Comparison of ENCODE assay signal across 1 cellular context in the genomic region with DNA sequence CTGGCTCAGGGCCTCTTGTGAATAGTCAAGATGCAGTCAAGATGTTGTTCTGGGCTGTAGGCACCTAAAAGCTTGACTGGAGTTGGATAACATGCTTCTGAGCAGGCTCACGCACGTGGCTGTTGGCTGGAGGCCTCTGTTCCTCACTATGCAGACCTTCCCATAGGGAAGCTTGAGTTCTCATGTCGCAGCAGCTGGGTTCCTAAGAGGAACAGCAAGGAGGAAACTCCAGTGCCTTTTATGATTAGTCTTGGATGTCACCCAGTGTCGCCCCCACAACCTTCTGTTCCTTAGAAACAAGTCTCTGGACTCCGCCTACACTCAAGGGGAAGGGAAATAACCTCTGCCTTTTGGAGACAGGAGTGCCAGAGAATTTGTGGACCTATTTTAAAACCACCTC.
TF ChIP-seq lines count a peak whose summit lies in the region.

No MANE protein-coding gene starts in this region.

TF ChIP-seq in IMR-90, 13 proteins besides CTCF, POLR2A, EP300 and RAD21:
- no peak for TF ChIP-seq CEBPB (IDR thresholded peaks at IDR 0.05; ENCODE audit: low read depth, low read length)
- no peak for TF ChIP-seq BHLHE40 (IDR thresholded peaks at IDR 0.05; ENCODE audit: low read depth, low read length)
- no peak for TF ChIP-seq MAFK (IDR thresholded peaks at IDR 0.05; ENCODE audit: low read depth, low read length)
- no peak for TF ChIP-seq CHD1 (IDR thresholded peaks at IDR 0.05; ENCODE audit: low read depth, low read length)
- no peak for TF ChIP-seq MAZ (IDR thresholded peaks at IDR 0.05; ENCODE audit: borderline replicate concordance, low read depth, low read length)
- TF ChIP-seq SMC3 (IDR thresholded peaks at IDR 0.05; ENCODE audit: low read depth, low read length), result no peak
- no peak for TF ChIP-seq MXI1 (IDR thresholded peaks at IDR 0.05; ENCODE audit: borderline replicate concordance, low read depth, low read length)
- TF ChIP-seq RFX5 (IDR thresholded peaks at IDR 0.05; ENCODE audit: low read depth, low read length), result no peak
